ENCODE assay signal across 8 cellular contexts in the genomic region with DNA sequence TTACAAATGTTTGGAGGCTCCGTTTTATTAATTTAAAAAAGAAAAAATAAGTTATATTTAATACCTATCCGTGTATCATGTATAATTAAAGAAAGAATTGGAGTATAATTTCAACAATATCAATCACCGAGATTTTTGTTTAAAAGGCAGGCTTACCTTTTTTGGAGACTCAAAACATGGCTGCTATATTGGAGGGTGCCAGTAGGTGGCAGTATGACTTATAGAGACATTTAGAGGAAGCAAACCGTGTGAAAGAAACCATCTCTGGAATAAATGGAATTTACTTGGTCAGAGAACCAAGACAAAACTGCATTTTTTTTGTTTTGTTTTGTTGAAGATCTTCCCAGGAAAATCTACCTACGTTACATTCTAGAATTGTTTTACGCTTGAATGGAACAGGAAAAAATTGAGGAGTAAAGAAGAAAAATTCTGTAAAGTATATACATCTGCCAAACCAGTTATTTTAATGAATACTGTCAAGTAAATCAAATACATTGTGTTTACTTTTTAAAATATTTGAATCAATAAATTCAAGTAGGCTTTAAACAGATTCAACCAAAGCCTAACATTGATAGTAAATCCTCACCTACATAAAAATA.
DNase-seq lines count a peak whose midpoint lies in the region; ATAC-seq, FAIRE-seq and TF ChIP-seq lines count a peak whose summit lies in the region.

No MANE protein-coding gene starts in this region.

- TF ChIP-seq POLR2A in A549 (IDR thresholded peaks at IDR 0.05; ENCODE audit: low read length), result no peak

- peak; percentile 39 for TF ChIP-seq CTCF in A549 (IDR thresholded peaks at IDR 0.05)
- TF ChIP-seq CTCF in GM12865 (IDR thresholded peaks at IDR 0.05; ENCODE audit: insufficient read depth, low read depth, low read length, missing control alignments), result peak; percentile 12

- CTCF ChIA-PET in A549 (lab: Yijun Ruan, JAX), result no interaction called here

- 40% methylated on average over 6 of the region's 6 CpGs for WGBS in A549 (ENCODE audit: missing lambda C conversion rate)

- H3K4me2 ChIP-seq in A549, result no peak overlapping the region

- peak; percentile 2 to 60 for DNase-seq in A549 (ENCODE audit: low read depth in 1 of 2, low spot score in 1 of 2)
- peak; percentile 17 for DNase-seq in GM12865 (ENCODE audit: low read depth)
- peak; percentile 70 for DNase-seq in RPMI8226
- DNase-seq in activated effector memory CD4-positive, alpha-beta T cell treated with anti-CD3 and anti-CD28 coated beads, Interleukin-2, amount 50 U/mL, for 16 hours, result peak; percentile 83
- peak in 32 of 42 donors; percentile 1 to 85 (median 48) for DNase-seq in head of caudate nucleus
- DNase-seq in stimulated activated CD4-positive, alpha-beta T cell treated with anti-CD3 and anti-CD28 coated beads, Interleukin-1b, Interleukin-23, amount 100 ng/mL, for 24 hours (ENCODE audit: low read depth in 4 of 4, low spot score in 1 of 4), result peak; percentile 33 to 46 (median 38)
- DNase-seq in HTR-8/SVneo (ENCODE audit: insufficient read length, low spot score), result no peak

- H3K9me3 ChIP-seq in A549, result no peaks in the 10 kb centered on the region

- ATAC-seq in A549, result no peak
- no peak for ATAC-seq in GM18870 (IDR thresholded peaks at IDR 0.05; ENCODE audit: unreplicated experiment)

- intact Hi-C loops in head of caudate nucleus (cut with DNase I), result no loop called here

- POLR2A ChIA-PET in A549 (lab: Yijun Ruan, JAX), result no interaction called here

- no peaks in the 10 kb centered on the region for H3K4me1 ChIP-seq in A549

- FAIRE-seq in A549 (lab: Jason Lieb, UNC), result no peak
- FAIRE-seq in HTR-8/SVneo (lab: Jason Lieb, UNC), result no peak

- no peak overlapping the region for H3K27ac ChIP-seq in A549

- peak in 1 of 2 experiments; percentile 35; a peak in 2 of 5 replicates for TF ChIP-seq RAD21 in A549 (conservative IDR thresholded peaks at IDR 0.05 in 1 of 2, IDR thresholded peaks at IDR 0.05 in 1 of 2)

- TF ChIP-seq EP300 in A549 (IDR thresholded peaks at IDR 0.05), result no peak

- no peak overlapping the region for H3K4me3 ChIP-seq in A549
- H3K4me3 ChIP-seq in GM12865 (ENCODE audit: low read depth, low read length), result no peak overlapping the region

TF ChIP-seq in A549, 52 proteins besides CTCF, POLR2A, EP300 and RAD21:
- no peak for TF ChIP-seq EHF (CRISPR knock-in tag; IDR thresholded peaks at IDR 0.05)
- 0 out of 3 replicates have a peak, but pooled peaks have one; percentile 9 for TF ChIP-seq SMC3 (IDR thresholded peaks at IDR 0.05)
- no peak for TF ChIP-seq JUNB (IDR thresholded peaks at IDR 0.05)
- TF ChIP-seq, protein P1, sequence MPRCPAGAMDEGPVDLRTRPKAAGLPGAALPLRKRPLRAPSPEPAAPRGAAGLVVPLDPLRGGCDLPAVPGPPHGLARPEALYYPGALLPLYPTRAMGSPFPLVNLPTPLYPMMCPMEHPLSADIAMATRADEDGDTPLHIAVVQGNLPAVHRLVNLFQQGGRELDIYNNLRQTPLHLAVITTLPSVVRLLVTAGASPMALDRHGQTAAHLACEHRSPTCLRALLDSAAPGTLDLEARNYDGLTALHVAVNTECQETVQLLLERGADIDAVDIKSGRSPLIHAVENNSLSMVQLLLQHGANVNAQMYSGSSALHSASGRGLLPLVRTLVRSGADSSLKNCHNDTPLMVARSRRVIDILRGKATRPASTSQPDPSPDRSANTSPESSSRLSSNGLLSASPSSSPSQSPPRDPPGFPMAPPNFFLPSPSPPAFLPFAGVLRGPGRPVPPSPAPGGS (IDR thresholded peaks at IDR 0.05), result no peak
